In genomic region chr3:11570251-11570650, GRCh38 we compare ENCODE assay signal across 14 cellular contexts.
DNase-seq lines count a peak whose midpoint lies in the region; ATAC-seq and TF ChIP-seq lines count a peak whose summit lies in the region.
"Had no signal": no experiment of that assay in that cellular context is flagged by ENCODE, and none has a peak within 500 bp of the region (broad histone marks: within the 10 kb centered on the region; RNA-seq: fewer than 3 reads in every experiment).

No MANE protein-coding gene starts in this region.

- H3K9me3 ChIP-seq in PC-3 (ENCODE audit: low read length) (no peaks in the 10 kb centered on the region), esophagus muscularis mucosa (no peaks in the 10 kb centered on the region), trophoblast cell (ENCODE audit: insufficient read depth, low read depth, low read length) (no peaks in the 10 kb centered on the region)
- H3K9me3 ChIP-seq: BLaER1 treated with 17β-estradiol and CSF1 and Interleukin-3, amounts not matched to agents 10 nM and 100 nM; mucosa of descending colon had no signal

- peaks cover 6% of the 10 kb centered on the region for H3F3A ChIP-seq in PC-3 (ENCODE audit: low read length, unreplicated experiment)

- intact Hi-C loops in PC-3 (cut with micrococcal nuclease) (no loop called here), esophagus muscularis mucosa (cut with DNase I) (no loop called here)

- no peak overlapping the region for H2BK12ac ChIP-seq in trophoblast cell (ENCODE audit: low read length)

- H3K36me3 ChIP-seq in PC-3 (ENCODE audit: low read depth, low read length) (peaks cover 11% of the 10 kb centered on the region; the same call in 1 of the 2 replicates), esophagus muscularis mucosa (peaks cover 0 to 26% (median 15%) of the 10 kb centered on the region in 4 donors), trophoblast cell (ENCODE audit: control insufficient read depth in 1 of 2, insufficient read depth in 2 of 2, low read length in 2 of 2) (peaks cover 30 to 33% of the 10 kb centered on the region in 2 experiments)

- no peak overlapping the region for H2BK120ac ChIP-seq in trophoblast cell (ENCODE audit: insufficient read depth, low read length, poor library complexity)

- no peak overlapping the region for H2BK5ac ChIP-seq in trophoblast cell (ENCODE audit: low read depth, low read length, poor library complexity)

- 84% methylated on average over 9 of the region's 13 CpGs for whole genome bisulfite sequencing in esophagus muscularis mucosa
- WGBS in trophoblast cell (ENCODE audit: extremely low coverage, insufficient coverage, insufficient read length): no CpG with 5 or more reads among the region's 13 CpGs

- H3K23ac ChIP-seq in trophoblast cell (ENCODE audit: low read length): no peak overlapping the region

- H3K4ac ChIP-seq in trophoblast cell (ENCODE audit: low read depth, low read length): peak overlapping the region; percentile 19

- no peak overlapping the region for H3K18ac ChIP-seq in trophoblast cell (ENCODE audit: low read length)

- H3K79me2 ChIP-seq in PC-3 (ENCODE audit: low read length): peaks cover 70% of the 10 kb centered on the region
- no peaks in the 10 kb centered on the region for H3K79me2 ChIP-seq in trophoblast cell (ENCODE audit: control insufficient read depth, insufficient read depth, low read length, poor library complexity)

- TF ChIP-seq POLR2A in esophagus muscularis mucosa (IDR thresholded peaks at IDR 0.05; ENCODE audit: low read depth): no peak

- H3K27me3 ChIP-seq in PC-3 (ENCODE audit: low read length) (no peaks in the 10 kb centered on the region), esophagus muscularis mucosa (no peaks in the 10 kb centered on the region), trophoblast cell (ENCODE audit: insufficient read depth, low read length) (no peaks in the 10 kb centered on the region)
- H3K27me3 ChIP-seq: BLaER1 treated with 17β-estradiol and CSF1 and Interleukin-3, amounts not matched to agents 10 nM and 100 nM; cardiac muscle cell had no signal

- H4K91ac ChIP-seq in trophoblast cell (ENCODE audit: low read depth, low read length): no peak overlapping the region

- TF ChIP-seq CTCF in AG10803 (conservative IDR thresholded peaks at IDR 0.05; ENCODE audit: low read length) (no peak), PC-3 (conservative IDR thresholded peaks at IDR 0.05; ENCODE audit: low read depth, low read length) (no peak), esophagus muscularis mucosa (IDR thresholded peaks at IDR 0.05) (no peak)

- CTCF ChIA-PET in PC-3 (lab: Charles Lee): no interaction called here

- BruUV-seq in PC-3 (replicated peaks; lab: Mats Ljungman, UMichigan): TSS peak; percentile 27

- H3K27ac ChIP-seq in PC-3 (ENCODE audit: low read length): peak overlapping the region; percentile 99
- H3K27ac ChIP-seq in esophagus muscularis mucosa (replicated peaks in 1 of 4): peak overlapping the region; percentile 59 to 89 (median 84)
- no peak overlapping the region for H3K27ac ChIP-seq in trophoblast cell (ENCODE audit: low read depth, low read length)
- H3K27ac ChIP-seq: cardiac muscle cell, HL-60 had no signal

- peaks cover 47% of the 10 kb centered on the region for H3K4me1 ChIP-seq in PC-3 (ENCODE audit: insufficient read depth, low read length)
- peaks cover 42 to 63% (median 58%) of the 10 kb centered on the region in 4 donors for H3K4me1 ChIP-seq in esophagus muscularis mucosa
- peaks cover 12% of the 10 kb centered on the region in 2 experiments for H3K4me1 ChIP-seq in trophoblast cell (ENCODE audit: control insufficient read depth in 1 of 2, insufficient read depth in 2 of 2, low read length in 2 of 2)

- no peak overlapping the region for H3K14ac ChIP-seq in trophoblast cell (ENCODE audit: low read length)

- no peaks in the 10 kb centered on the region for H3K9me2 ChIP-seq in PC-3 (replicated peaks; ENCODE audit: low read length)

- H2AK5ac ChIP-seq in trophoblast cell (ENCODE audit: low read length): no peak overlapping the region

- H3K79me1 ChIP-seq in trophoblast cell (ENCODE audit: low read length): peaks cover 4% of the 10 kb centered on the region

- no peak overlapping the region for H4K12ac ChIP-seq in trophoblast cell (ENCODE audit: low read depth, low read length)

- H3K9ac ChIP-seq in PC-3 (ENCODE audit: low read length) (peak overlapping the region; percentile 26), trophoblast cell (ENCODE audit: low read length) (no peak overlapping the region)

- 0 out of 2 replicates have a peak, but pooled peaks cover 9% of the 10 kb centered on the region for H4K20me1 ChIP-seq in PC-3 (ENCODE audit: low read length)

- H3K4me2 ChIP-seq in PC-3 (ENCODE audit: low read length) (0 out of 2 replicates have a peak overlapping the region, but pooled peaks have one; percentile 30), trophoblast cell (ENCODE audit: low read length) (no peak overlapping the region)

- no peak overlapping the region for H4K8ac ChIP-seq in trophoblast cell (ENCODE audit: low read depth, low read length)

- ATAC-seq in PC-3: no peak
- no peak for ATAC-seq in GM21367 (IDR thresholded peaks at IDR 0.05; ENCODE audit: unreplicated experiment)
- ATAC-seq in GM21717 (IDR thresholded peaks at IDR 0.05; ENCODE audit: unreplicated experiment): no peak
- ATAC-seq: mucosa of descending colon had no signal

- TF ChIP-seq EP300 in esophagus muscularis mucosa (IDR thresholded peaks at IDR 0.05): no peak

- H2AFZ ChIP-seq in PC-3 (ENCODE audit: low read length) (no peak overlapping the region), trophoblast cell (ENCODE audit: insufficient read depth, low read length, poor library complexity) (no peak overlapping the region)

- DNase-seq in AG10803 (ENCODE audit: low read depth) (peak; percentile 41), PC-3 (no peak), esophagus muscularis mucosa (ENCODE audit: extremely low spot score) (no peak), trophoblast cell (no peak), SHP77 (lab: John Stamatoyannopoulos, UW) (no peak)
- DNase-seq in activated CD8-positive, alpha-beta memory T cell treated with anti-CD3 and anti-CD28 coated beads for 24 hours: no peak
- DNase-seq: mucosa of descending colon; NCI-H1048; stimulated activated CD4-positive, alpha-beta T cell treated with anti-CD3 and anti-CD28 coated beads, Interleukin-2, amount 100 ng/mL, for 24 hours had no signal

- H3K4me3 ChIP-seq in AG10803 (ENCODE audit: low read length) (no peak overlapping the region), PC-3 (ENCODE audit: low read length) (no peak overlapping the region), esophagus muscularis mucosa (no peak overlapping the region), trophoblast cell (ENCODE audit: low read depth, low read length) (no peak overlapping the region)
- H3K4me3 ChIP-seq: BLaER1 treated with 17β-estradiol and CSF1 and Interleukin-3, amounts not matched to agents 10 nM and 100 nM; cardiac muscle cell; mucosa of descending colon had no signal

- POLR2A ChIA-PET in PC-3 (lab: Charles Lee; ENCODE audit: unreplicated experiment): interaction anchor here (0.5 kb wide), 1 partner anchor 38 kb away, joined by 3 read pairs; no protein-coding TSS in a partner anchor
